ENCODE assay signal across 19 cellular contexts in the genomic region with DNA sequence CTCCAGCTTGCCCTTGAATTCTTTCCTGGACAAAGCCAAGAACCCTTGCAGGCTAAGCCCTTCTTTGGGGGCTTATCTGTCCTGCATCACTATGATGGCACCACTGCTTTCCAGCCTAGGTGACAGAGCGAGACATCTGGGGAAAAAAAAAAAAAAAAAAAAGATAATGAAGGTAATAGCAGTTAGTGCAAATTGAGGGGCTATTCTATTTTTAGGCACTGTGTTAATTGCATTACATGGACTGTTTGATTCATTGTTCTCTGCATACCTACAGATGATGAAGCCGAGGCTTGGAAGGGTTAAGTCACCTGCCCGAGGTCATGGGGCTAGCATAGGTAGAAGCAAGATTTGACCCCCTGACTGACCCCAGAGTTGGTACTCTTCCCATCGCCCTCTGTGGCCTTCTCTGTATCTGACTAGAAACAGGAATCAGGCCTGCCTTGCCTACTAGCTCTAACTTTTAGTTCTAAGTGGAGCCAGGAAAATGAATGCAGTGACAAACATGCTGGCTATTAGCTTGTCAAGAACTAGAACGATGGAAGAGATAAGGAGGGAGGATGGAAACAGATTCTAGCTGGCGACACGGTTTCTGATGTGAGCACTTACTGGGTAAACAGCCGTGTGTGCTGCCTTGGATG.
"Had no signal": no experiment of that assay in that cellular context is flagged by ENCODE, and none has a peak within 500 bp of the region (broad histone marks: within the 10 kb centered on the region; RNA-seq: fewer than 3 reads in every experiment).

No MANE protein-coding gene starts in this region.

- DNase-seq: activated CD4-positive, alpha-beta T cell treated with anti-CD3 and anti-CD28 coated beads, Interleukin-2, amount 50 U/mL, for 48 hours; activated gamma-delta T cell; cerebellar nuclear complex; cortex of kidney; effector CD4-positive, alpha-beta T cell; kidney glomerular epithelial cell; mesendoderm; naive thymus-derived CD8-positive, alpha-beta T cell; ovary; sigmoid colon; stimulated activated CD4-positive, alpha-beta T cell treated with anti-CD3 and anti-CD28 coated beads, Interleukin-4, amount 100 ng/mL, for 4 hours; stimulated activated naive B cell treated with anti-CD40 and anti-IgM and Interleukin-4, amounts not matched to agents 10 μg/mL and 1 μg/mL and 100 μg/mL, for 72 hours; thyroid gland; uterus had no signal

- ATAC-seq: esophagus mucosa; gastroesophageal sphincter; naive thymus-derived CD8-positive, alpha-beta T cell; stimulated activated naive B cell treated with anti-CD40 and anti-IgM and Interleukin-4, amounts not matched to agents 10 μg/mL and 1 μg/mL and 100 μg/mL, for 72 hours had no signal

- H3K36me3 ChIP-seq: breast epithelium, heart left ventricle, ovary, sigmoid colon, thyroid gland, uterus had no signal

- FAIRE-seq: astrocyte had no signal

- H3K27me3 ChIP-seq: breast epithelium, gastroesophageal sphincter, heart left ventricle, ovary, sigmoid colon, thyroid gland, uterus had no signal

- H3K27ac ChIP-seq: gastroesophageal sphincter, ovary, sigmoid colon, thyroid gland, uterus had no signal

- H3K9me3 ChIP-seq: breast epithelium, gastroesophageal sphincter, ovary, thyroid gland, uterus had no signal

- H3K4me3 ChIP-seq: gastroesophageal sphincter, heart left ventricle, ovary, sigmoid colon, thyroid gland, uterus had no signal

- H3K4me1 ChIP-seq: breast epithelium, gastroesophageal sphincter, sigmoid colon, thyroid gland, uterus had no signal
